Comparison of ENCODE assay signal across 1 cellular context in genomic region chr11:74605403-74605802, GRCh38.
TF ChIP-seq lines count a peak whose summit lies in the region.

No MANE protein-coding gene starts in this region.

TF ChIP-seq in GM23338, 12 proteins besides CTCF, POLR2A, EP300 and RAD21:
- TF ChIP-seq REST (IDR thresholded peaks at IDR 0.05; ENCODE audit: unreplicated experiment) (no peak), ZNF331 (CRISPR knock-in tag; IDR thresholded peaks at IDR 0.05; ENCODE audit: low read depth) (no peak), STAT1 (IDR thresholded peaks at IDR 0.05; ENCODE audit: unreplicated experiment) (no peak), CREB1 (CRISPR knock-in tag; IDR thresholded peaks at IDR 0.05; ENCODE audit: low read depth) (no peak), EZH2phosphoT487 (IDR thresholded peaks at IDR 0.05; ENCODE audit: unreplicated experiment) (no peak), POLR2AphosphoS5 (IDR thresholded peaks at IDR 0.05; ENCODE audit: low read depth) (no peak), ETS1 (IDR thresholded peaks at IDR 0.05) (no peak), EZH2 (IDR thresholded peaks at IDR 0.05; ENCODE audit: low read depth, unreplicated experiment) (no peak), ZNF462 (CRISPR knock-in tag; IDR thresholded peaks at IDR 0.05) (no peak), ZNF114 (CRISPR knock-in tag; IDR thresholded peaks at IDR 0.05) (no peak), JUNB (IDR thresholded peaks at IDR 0.05; ENCODE audit: unreplicated experiment) (no peak), NANOG (IDR thresholded peaks at IDR 0.05; ENCODE audit: borderline replicate concordance) (no peak)
